In genomic region chr6:2951723-2952122, GRCh38 we compare ENCODE assay signal across 1 cellular context.
TF ChIP-seq lines count a peak whose summit lies in the region.

No MANE protein-coding gene starts in this region.

TF ChIP-seq in K562, 482 proteins besides CTCF, POLR2A, EP300 and RAD21:
- TF ChIP-seq BRF2 (IDR thresholded peaks at IDR 0.05; ENCODE audit: borderline replicate concordance, insufficient read depth, insufficient read length) (no peak), TAL1 (IDR thresholded peaks at IDR 0.05) (no peak), HOMEZ (CRISPR knock-in tag; IDR thresholded peaks at IDR 0.05) (no peak), MAFG (tag; conservative IDR thresholded peaks at IDR 0.05) (no peak), CBX1 (IDR thresholded peaks at IDR 0.05; ENCODE audit: low read depth) (no peak), ZC3H8 (IDR thresholded peaks at IDR 0.05) (no peak), VEZF1 (CRISPR knock-in tag; IDR thresholded peaks at IDR 0.05) (peak; percentile 64), WHSC1 (IDR thresholded peaks at IDR 0.05; ENCODE audit: low read length) (no peak), FOXA1 (IDR thresholded peaks at IDR 0.05; ENCODE audit: borderline replicate concordance) (no peak), ETV1 (tag; conservative IDR thresholded peaks at IDR 0.05; ENCODE audit: low read depth) (peak; percentile 70), ZBTB2 (IDR thresholded peaks at IDR 0.05) (no peak), STAG1 (CRISPR knock-in tag; IDR thresholded peaks at IDR 0.05; ENCODE audit: borderline replicate concordance) (no peak), PYGO2 (tag; IDR thresholded peaks at IDR 0.05) (no peak), MIER1 (IDR thresholded peaks at IDR 0.05; ENCODE audit: low read depth) (no peak), GABPA (tag; conservative IDR thresholded peaks at IDR 0.05; ENCODE audit: low read depth) (0 out of 2 replicates have a peak, but pooled peaks have one; percentile 12), ZNF146 (CRISPR knock-in tag; IDR thresholded peaks at IDR 0.05; ENCODE audit: unreplicated experiment) (no peak), ATF7 (IDR thresholded peaks at IDR 0.05) (no peak), SMAD2 (IDR thresholded peaks at IDR 0.05; ENCODE audit: low read depth, low read length) (no peak), ZNF407 (IDR thresholded peaks at IDR 0.05; ENCODE audit: low read depth) (no peak), ELF1 (tag; IDR thresholded peaks at IDR 0.05) (peak; percentile 15; the same call in 1 of the 2 replicates), HDAC3 (IDR thresholded peaks at IDR 0.05; ENCODE audit: borderline replicate concordance, partially characterized antibody) (no peak), YY1 (IDR thresholded peaks at IDR 0.05; ENCODE audit: borderline replicate concordance in 1 of 3, control insufficient read depth in 1 of 3, extremely low read depth in 1 of 3, insufficient read depth in 3 of 3, insufficient read length in 1 of 3, insufficient replicate concordance in 2 of 3, low read depth in 1 of 3, low read length in 2 of 3) (peak in 1 of 3 experiments; percentile 69), CBFA2T2 (conservative IDR thresholded peaks at IDR 0.05) (no peak), GATAD2B (IDR thresholded peaks at IDR 0.05; ENCODE audit: borderline replicate concordance) (no peak), ZNF644 (tag; IDR thresholded peaks at IDR 0.05; ENCODE audit: low read depth) (no peak), ZNF121 (CRISPR knock-in tag; conservative IDR thresholded peaks at IDR 0.05) (no peak), NCOA6 (IDR thresholded peaks at IDR 0.05) (no peak)
